30 cellular contexts compared by ENCODE assay signal in genomic region chr21:36768496-36768895, GRCh38.
DNase-seq lines count a peak whose midpoint lies in the region; ATAC-seq and TF ChIP-seq lines count a peak whose summit lies in the region.
"Had no signal": no experiment of that assay in that cellular context is flagged by ENCODE, and none has a peak within 500 bp of the region (broad histone marks: within the 10 kb centered on the region; RNA-seq: fewer than 3 reads in every experiment).

No MANE protein-coding gene starts in this region.

- H3K4me3 Mint-ChIP-seq in glutamatergic neuron (ENCODE audit: unreplicated experiment): no peak overlapping the region
- no peak overlapping the region for H3K4me3 Mint-ChIP-seq in activated naive CD4-positive, alpha-beta T cell treated with anti-CD3 and anti-CD28 coated beads, Interleukin-2, amount 10 ng/mL, durations not matched to agents 7 days and 5 days
- H3K4me3 Mint-ChIP-seq: activated CD8-positive, alpha-beta memory T cell treated with anti-CD3 and anti-CD28 coated beads, Interleukin-2, amount 10 ng/mL, durations not matched to agents 7 days and 5 days; activated naive CD4-positive, alpha-beta T cell treated with anti-CD3 and anti-CD28 coated beads for 36 hours; activated T-cell treated with anti-CD3 and anti-CD28 coated beads, Interleukin-2, amount 50 U/mL, for 72 hours; CD4-positive, alpha-beta memory T cell; dendritic cell treated with granulocyte-macrophage colony-stimulating factor and Interleukin-4, amounts not matched to agents 40 ng/mL and 50 ng/mL, for 4 days; HFFc6; neural crest cell had no signal

- H3K36me3 ChIP-seq in adrenal gland (replicated peaks in 1 of 2) (no peaks in the 10 kb centered on the region), osteoblast (ENCODE audit: insufficient read depth, low read length) (no peaks in the 10 kb centered on the region), stomach (peaks cover 0 to 21% (median 4%) of the 10 kb centered on the region in 4 donors)
- H3K36me3 ChIP-seq: vagina had no signal

- H3K27me3 ChIP-seq in adrenal gland (no peaks in the 10 kb centered on the region), osteoblast (ENCODE audit: insufficient read depth, low read length) (no peaks in the 10 kb centered on the region), stomach (no peaks in the 10 kb centered on the region), foreskin keratinocyte (no peaks in the 10 kb centered on the region)
- H3K27me3 ChIP-seq: vagina had no signal

- H3K27ac ChIP-seq in adrenal gland: peak overlapping the region in 3 of 5 donors; percentile 37 to 48 (median 41)
- no peak overlapping the region for H3K27ac ChIP-seq in osteoblast (ENCODE audit: low read depth, low read length)
- H3K27ac ChIP-seq in stomach: no peak overlapping the region
- H3K27ac ChIP-seq in foreskin keratinocyte: no peak overlapping the region
- H3K27ac ChIP-seq: PC-9, thoracic aorta, vagina had no signal

- H4K20me1 ChIP-seq in osteoblast (ENCODE audit: insufficient read depth, low read length): no peaks in the 10 kb centered on the region

- no peak overlapping the region for H3K4me2 ChIP-seq in osteoblast (ENCODE audit: insufficient read depth, low read length)
- H3K4me2 ChIP-seq: PC-9 had no signal

- H3K27me3 Mint-ChIP-seq in glutamatergic neuron (ENCODE audit: unreplicated experiment): no peaks in the 10 kb centered on the region
- no peaks in the 10 kb centered on the region for H3K27me3 Mint-ChIP-seq in activated naive CD4-positive, alpha-beta T cell treated with anti-CD3 and anti-CD28 coated beads, Interleukin-2, amount 10 ng/mL, durations not matched to agents 7 days and 5 days
- H3K27me3 Mint-ChIP-seq: activated CD8-positive, alpha-beta memory T cell treated with anti-CD3 and anti-CD28 coated beads, Interleukin-2, amount 10 ng/mL, durations not matched to agents 7 days and 5 days; CD4-positive, alpha-beta memory T cell; dendritic cell treated with granulocyte-macrophage colony-stimulating factor and Interleukin-4, amounts not matched to agents 40 ng/mL and 50 ng/mL, for 4 days; progenitor cell of endocrine pancreas had no signal

- H3K4me3 ChIP-seq in adrenal gland: no peak overlapping the region
- no peak overlapping the region for H3K4me3 ChIP-seq in osteoblast (ENCODE audit: insufficient read depth, low read length)
- H3K4me3 ChIP-seq in stomach: no peak overlapping the region
- H3K4me3 ChIP-seq: GM12878, PC-9, thoracic aorta, vagina had no signal

- peaks cover 9% of the 10 kb centered on the region for H3K36me3 Mint-ChIP-seq in glutamatergic neuron (ENCODE audit: unreplicated experiment)
- H3K36me3 Mint-ChIP-seq in activated naive CD4-positive, alpha-beta T cell treated with anti-CD3 and anti-CD28 coated beads, Interleukin-2, amount 10 ng/mL, durations not matched to agents 7 days and 5 days: no peaks in the 10 kb centered on the region
- H3K36me3 Mint-ChIP-seq: activated CD8-positive, alpha-beta memory T cell treated with anti-CD3 and anti-CD28 coated beads, Interleukin-2, amount 10 ng/mL, durations not matched to agents 7 days and 5 days had no signal

- no peak for TF ChIP-seq EP300 in stomach (IDR thresholded peaks at IDR 0.05)

- no peaks in the 10 kb centered on the region for H3K9me3 ChIP-seq in adrenal gland (replicated peaks in 1 of 3)
- H3K9me3 ChIP-seq in osteoblast (ENCODE audit: low read depth, low read length): no peaks in the 10 kb centered on the region
- no peaks in the 10 kb centered on the region for H3K9me3 ChIP-seq in stomach
- H3K9me3 ChIP-seq: thoracic aorta, vagina had no signal

- WGBS in adrenal gland, 4 donors: 80 to 95% (median 89%) methylated on average over 13 of the region's 13 CpGs
- 91 to 95% (median 94%) methylated on average over 13 of the region's 13 CpGs for WGBS in stomach, 5 donors

- no peak for TF ChIP-seq POLR2A in adrenal gland (IDR thresholded peaks at IDR 0.05)
- no peak for TF ChIP-seq POLR2A in stomach (IDR thresholded peaks at IDR 0.05)

- intact Hi-C loops in adrenal gland (cut with DNase I): no loop called here
- intact Hi-C loops in stomach (cut with DNase I; ENCODE audit: low total_unique reads): no loop called here

- peaks cover 1% of the 10 kb centered on the region for H3K9me3 Mint-ChIP-seq in glutamatergic neuron (ENCODE audit: unreplicated experiment)
- H3K9me3 Mint-ChIP-seq in activated naive CD4-positive, alpha-beta T cell treated with anti-CD3 and anti-CD28 coated beads, Interleukin-2, amount 10 ng/mL, durations not matched to agents 7 days and 5 days: no peaks in the 10 kb centered on the region
- H3K9me3 Mint-ChIP-seq: activated naive CD4-positive, alpha-beta T cell treated with anti-CD3 and anti-CD28 coated beads for 36 hours; activated T-cell treated with anti-CD3 and anti-CD28 coated beads, Interleukin-2, amount 50 U/mL, for 72 hours; CD4-positive, alpha-beta memory T cell; dendritic cell treated with granulocyte-macrophage colony-stimulating factor and Interleukin-4, amounts not matched to agents 40 ng/mL and 50 ng/mL, for 4 days; HFFc6; neural crest cell had no signal

- H3K4me1 ChIP-seq in adrenal gland (replicated peaks in 1 of 2): peaks cover 19 to 23% of the 10 kb centered on the region in 2 donors
- peaks cover 6% of the 10 kb centered on the region for H3K4me1 ChIP-seq in osteoblast (ENCODE audit: insufficient read depth, low read length)
- H3K4me1 ChIP-seq in stomach: peaks cover 11 to 26% (median 15%) of the 10 kb centered on the region in 4 donors
- H3K4me1 ChIP-seq in foreskin keratinocyte: peaks cover 5% of the 10 kb centered on the region
- H3K4me1 ChIP-seq: vagina had no signal

- H3K27ac Mint-ChIP-seq in glutamatergic neuron (ENCODE audit: unreplicated experiment): peak overlapping the region; percentile 23
- no peak overlapping the region for H3K27ac Mint-ChIP-seq in activated naive CD4-positive, alpha-beta T cell treated with anti-CD3 and anti-CD28 coated beads, Interleukin-2, amount 10 ng/mL, durations not matched to agents 7 days and 5 days
- H3K27ac Mint-ChIP-seq: activated CD8-positive, alpha-beta memory T cell treated with anti-CD3 and anti-CD28 coated beads, Interleukin-2, amount 10 ng/mL, durations not matched to agents 7 days and 5 days; activated naive CD4-positive, alpha-beta T cell treated with anti-CD3 and anti-CD28 coated beads for 36 hours; activated T-cell treated with anti-CD3 and anti-CD28 coated beads, Interleukin-2, amount 50 U/mL, for 72 hours; CD4-positive, alpha-beta memory T cell; dendritic cell treated with granulocyte-macrophage colony-stimulating factor and Interleukin-4, amounts not matched to agents 40 ng/mL and 50 ng/mL, for 4 days; HFFc6; progenitor cell of endocrine pancreas had no signal

- CTCF ChIA-PET in activated naive CD4-positive, alpha-beta T cell treated with anti-CD3 and anti-CD28 coated beads, Interleukin-2, amount 10 ng/mL, durations not matched to agents 7 days and 5 days (lab: Charles Lee): no interaction called here

- ATAC-seq in HG02938 (IDR thresholded peaks at IDR 0.05; ENCODE audit: unreplicated experiment) (no peak), foreskin keratinocyte (no peak)
- ATAC-seq: activated CD8-positive, alpha-beta memory T cell treated with anti-CD3 and anti-CD28 coated beads, Interleukin-2, amount 10 ng/mL, durations not matched to agents 7 days and 5 days; activated T-cell treated with anti-CD3 and anti-CD28 coated beads, Interleukin-2, amount 50 U/mL, for 72 hours; GM12878 had no signal

- H3K79me2 ChIP-seq in osteoblast (ENCODE audit: insufficient read depth, low read length): no peaks in the 10 kb centered on the region

- DNase-seq in Ammon's horn (ENCODE audit: low spot score) (peak; percentile 70), adrenal gland (no peak), glutamatergic neuron (no peak), osteoblast (ENCODE audit: insufficient read length, low spot score, missing footprints) (peak; percentile 71), stomach (no peak), foreskin keratinocyte (no peak)
- no peak for DNase-seq in activated naive CD4-positive, alpha-beta T cell treated with anti-CD3 and anti-CD28 coated beads, Interleukin-2, amount 10 ng/mL, durations not matched to agents 7 days and 5 days
- DNase-seq: activated CD4-positive, alpha-beta T cell treated with anti-CD3 and anti-CD28 coated beads, Interleukin-2, amount 50 U/mL, for 1 hour; activated CD8-positive, alpha-beta memory T cell treated with anti-CD3 and anti-CD28 coated beads, Interleukin-2, amount 10 ng/mL, durations not matched to agents 7 days and 5 days; activated naive CD4-positive, alpha-beta T cell treated with anti-CD3 and anti-CD28 coated beads for 36 hours; activated T-cell treated with anti-CD3 and anti-CD28 coated beads, Interleukin-2, amount 50 U/mL, for 72 hours; CD4-positive, alpha-beta memory T cell; central memory CD4-positive, alpha-beta T cell; HFFc6; NCI-H1048; NCI-H1694 treated with DMSO at 0.1 percent for 48 hours; NCI-H2171; NCI-H524 treated with DMSO at 0.1 percent for 48 hours; PC-9; SIG-M5; stimulated activated naive CD4-positive, alpha-beta T cell; SW 1271; T1000 had no signal

- TF ChIP-seq CTCF in adrenal gland (IDR thresholded peaks at IDR 0.05) (no peak), glutamatergic neuron (IDR thresholded peaks at IDR 0.05; ENCODE audit: partially characterized antibody, unreplicated experiment) (no peak), osteoblast (IDR thresholded peaks at IDR 0.05; ENCODE audit: extremely low read depth, low read depth, low read length) (no peak), stomach (IDR thresholded peaks at IDR 0.05) (no peak), foreskin keratinocyte (conservative IDR thresholded peaks at IDR 0.05) (no peak)

- H2AFZ ChIP-seq in osteoblast (ENCODE audit: low read length): no peak overlapping the region
- H2AFZ ChIP-seq: PC-9 had no signal

- peaks cover 6% of the 10 kb centered on the region for H3K4me1 Mint-ChIP-seq in glutamatergic neuron (ENCODE audit: low read depth, unreplicated experiment)
- H3K4me1 Mint-ChIP-seq in activated naive CD4-positive, alpha-beta T cell treated with anti-CD3 and anti-CD28 coated beads, Interleukin-2, amount 10 ng/mL, durations not matched to agents 7 days and 5 days: no peaks in the 10 kb centered on the region
- H3K4me1 Mint-ChIP-seq: activated CD8-positive, alpha-beta memory T cell treated with anti-CD3 and anti-CD28 coated beads, Interleukin-2, amount 10 ng/mL, durations not matched to agents 7 days and 5 days had no signal

Comparison
In these comparisons a context has a peak if more than half of its experiments do, and no peak if none do; other contexts are left out.
1. DNase-seq: peak in Ammon's horn (single experiment) and osteoblast (single experiment); none in adrenal gland (0 of 7), glutamatergic neuron (single experiment), activated naive CD4-positive, alpha-beta T cell treated with anti-CD3 and anti-CD28 coated beads, Interleukin-2, amount 10 ng/mL, durations not matched to agents 7 days and 5 days (single experiment), stomach (single experiment) and foreskin keratinocyte (0 of 2).
2. H3K27ac ChIP-seq: peak in adrenal gland (3 of 5); none in osteoblast (single experiment), stomach (0 of 5) and foreskin keratinocyte (single experiment).